8 cellular contexts compared by ENCODE assay signal in the genomic region with DNA sequence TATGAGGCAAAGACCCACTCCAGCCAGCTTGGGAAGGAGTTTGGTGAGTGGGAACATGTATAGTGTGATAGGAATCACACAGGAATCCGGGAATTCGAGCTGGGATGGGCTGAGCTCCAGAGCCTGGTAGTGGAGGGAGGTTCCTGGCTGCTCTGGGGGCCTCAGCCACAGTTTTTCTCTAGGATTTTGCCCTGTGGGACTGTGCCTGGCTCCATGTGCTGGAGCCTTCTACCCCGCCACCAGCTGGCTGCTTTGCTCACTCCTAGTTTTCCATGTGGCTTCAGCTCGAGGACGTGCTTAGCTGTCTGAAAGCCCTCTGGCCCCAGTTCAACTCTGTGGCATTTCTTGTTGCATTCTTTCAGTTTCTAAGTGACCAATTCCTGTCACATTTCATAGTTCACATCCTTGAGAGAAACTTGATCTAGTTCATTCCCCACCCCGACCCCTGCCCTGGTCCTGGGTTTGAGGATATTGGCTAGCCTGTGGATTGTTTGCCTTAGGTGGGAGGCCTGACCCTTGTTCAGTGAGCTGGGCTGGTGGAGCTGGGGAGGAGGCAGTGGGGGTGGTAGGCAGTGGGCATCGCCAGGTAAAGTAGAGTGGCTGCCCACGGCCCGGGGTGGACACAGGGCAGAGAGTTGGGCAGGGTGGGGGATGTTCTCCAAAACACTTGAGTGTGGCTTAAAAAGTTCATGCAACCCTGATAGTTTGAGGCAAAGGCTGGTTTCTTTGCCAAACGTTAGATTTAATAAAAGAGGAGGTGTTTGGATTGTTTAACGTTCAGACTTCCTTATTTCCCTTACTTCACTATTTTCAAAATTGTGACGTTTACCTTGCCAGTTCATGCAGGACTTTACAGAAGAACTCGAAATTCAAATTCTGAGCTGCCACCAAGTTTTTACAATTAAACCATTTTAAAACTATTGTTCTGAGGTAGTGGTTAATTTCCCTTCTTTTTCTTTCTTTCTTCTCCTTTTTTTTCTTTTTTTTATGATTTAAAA. TPM values are rescaled to one million over a fixed set of nuclear protein-coding genes. Genes with fewer than 3 reads are reported as not detected.
DNase-seq lines count a peak whose midpoint lies in the region; ATAC-seq lines count a peak whose summit lies in the region.

No MANE protein-coding gene starts in this region.

- no peak for ATAC-seq in naive thymus-derived CD4-positive, alpha-beta T cell
- ATAC-seq in HG03095 (IDR thresholded peaks at IDR 0.05; ENCODE audit: unreplicated experiment) (no peak), GM21619 (IDR thresholded peaks at IDR 0.05; ENCODE audit: unreplicated experiment) (no peak)

- no peak overlapping the region for H3K27ac ChIP-seq in naive thymus-derived CD4-positive, alpha-beta T cell (ENCODE audit: low read depth, low read length)

- peak overlapping the region in 7 of 9 donors; percentile 1 to 77 (median 65) for H3K27ac Mint-ChIP-seq in naive thymus-derived CD4-positive, alpha-beta T cell

- H3K36me3 ChIP-seq in naive thymus-derived CD4-positive, alpha-beta T cell (ENCODE audit: control insufficient read depth in 2 of 3, insufficient read depth in 3 of 3, low read length in 3 of 3), result peaks cover 0 to 27% (median 4%) of the 10 kb centered on the region in 3 experiments

- peaks cover 7 to 10% of the 10 kb centered on the region in 2 donors for H3K4me1 ChIP-seq in naive thymus-derived CD4-positive, alpha-beta T cell (ENCODE audit: control insufficient read depth in 2 of 2, insufficient read depth in 2 of 2, low read length in 2 of 2)

- peak overlapping the region in 4 of 10 donors; percentile 1 to 62 (median 52) for H3K4me3 Mint-ChIP-seq in naive thymus-derived CD4-positive, alpha-beta T cell

- no peaks in the 10 kb centered on the region for H3K9me3 Mint-ChIP-seq in naive thymus-derived CD4-positive, alpha-beta T cell

- DNase-seq in activated CD4-positive, alpha-beta T cell treated with anti-CD3 and anti-CD28 coated beads for 48 hours, result peak; percentile 14
- DNase-seq in activated CD4-positive, alpha-beta T cell treated with anti-CD3 and anti-CD28 coated beads for 1 hour, result no peak
- peak; percentile 92 for DNase-seq in RPMI7951 (ENCODE audit: low read depth)
- DNase-seq in epidermal melanocyte (ENCODE audit: insufficient read length, low spot score), result peak; percentile 63
- DNase-seq in naive thymus-derived CD4-positive, alpha-beta T cell, result no peak
- DNase-seq in SK-N-DZ (ENCODE audit: low spot score), result no peak

- intact Hi-C loops in naive thymus-derived CD4-positive, alpha-beta T cell (cut with micrococcal nuclease), result loop anchor here in 1 of 2 donors (5.0 kb wide), 1 partner anchor 41 kb away; no protein-coding TSS in a partner anchor

- CTCF ChIA-PET in naive thymus-derived CD4-positive, alpha-beta T cell (lab: Charles Lee), result interaction anchor here (1.1 kb wide), 1 partner anchor 59 kb away, joined by 3 read pairs; no protein-coding TSS in a partner anchor

- POLR2A ChIA-PET in naive thymus-derived CD4-positive, alpha-beta T cell (lab: Charles Lee), result interaction anchor here (0.7 kb wide), 1 partner anchor 11 kb away, joined by 3 read pairs; no protein-coding TSS in a partner anchor

- H3K36me3 Mint-ChIP-seq in naive thymus-derived CD4-positive, alpha-beta T cell, result peaks cover 10 to 48% (median 37%) of the 10 kb centered on the region in 5 donors

- no peaks in the 10 kb centered on the region for H3K27me3 Mint-ChIP-seq in naive thymus-derived CD4-positive, alpha-beta T cell

- H3K9me3 ChIP-seq in naive thymus-derived CD4-positive, alpha-beta T cell (ENCODE audit: control insufficient read depth in 2 of 3, low read length in 3 of 3), result no peaks in the 10 kb centered on the region

- no peak overlapping the region for H3K4me3 ChIP-seq in naive thymus-derived CD4-positive, alpha-beta T cell (ENCODE audit: low read length)

- H3K4me1 Mint-ChIP-seq in naive thymus-derived CD4-positive, alpha-beta T cell, result peaks cover 31 to 79% (median 69%) of the 10 kb centered on the region in 7 donors

- no peaks in the 10 kb centered on the region for H3K27me3 ChIP-seq in naive thymus-derived CD4-positive, alpha-beta T cell (ENCODE audit: control insufficient read depth in 2 of 2, insufficient read depth in 2 of 2, low read length in 2 of 2)

RNA-seq across cellular contexts. Expression of gene SEC14L1, which starts 5.2 kb away (rescaled TPM):
- total RNA-seq in RPMI7951 (2014; rRNA removed; shearing (Covaris generic)), result 13.5 and 24.9 TPM in 2 replicates
- 100 to 1,000 TPM in 1 of 5 experiments, 10 to 100 TPM in 4; 25.0 to 103 (median 77.3) TPM for total RNA-seq in naive thymus-derived CD4-positive, alpha-beta T cell
- polyA plus RNA-seq in naive thymus-derived CD4-positive, alpha-beta T cell, result 1 to 10 TPM; 7.0 to 10.0 TPM
- polyA plus RNA-seq in SK-N-DZ (2014; cell fraction: cytosol; rRNA removed), result 17.1 and 19.5 TPM in 2 replicates
- polyA plus RNA-seq in SK-N-DZ (2014; cell fraction: nucleus; rRNA removed), result 11.7 and 21.8 TPM in 2 replicates

Comparison
In these comparisons a context has a peak if more than half of its experiments do, and no peak if none do; other contexts are left out.
1. DNase-seq: peak in activated CD4-positive, alpha-beta T cell treated with anti-CD3 and anti-CD28 coated beads for 48 hours (single experiment), RPMI7951 (single experiment) and epidermal melanocyte (single experiment); none in activated CD4-positive, alpha-beta T cell treated with anti-CD3 and anti-CD28 coated beads for 1 hour (single experiment), naive thymus-derived CD4-positive, alpha-beta T cell (0 of 9) and SK-N-DZ (single experiment).